Comparison of ENCODE assay signal across 1 cellular context in the genomic region with DNA sequence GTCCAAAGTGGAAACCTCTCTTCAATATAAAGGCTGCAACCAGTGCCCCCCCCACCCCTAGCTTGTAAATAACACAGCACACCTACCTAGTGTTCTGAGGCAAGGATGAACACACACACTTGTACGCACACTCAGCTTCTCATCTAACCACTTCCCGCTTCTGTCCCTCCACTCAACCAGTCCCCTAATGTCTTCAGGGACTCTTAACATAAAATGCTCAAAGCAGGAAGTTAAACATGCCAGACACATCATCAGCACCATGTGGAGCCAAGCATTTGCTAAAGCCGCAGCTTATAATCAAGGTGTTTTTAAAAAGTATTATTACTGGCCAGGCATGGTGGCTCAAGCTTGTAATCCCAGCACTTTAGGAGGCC.
TF ChIP-seq lines count a peak whose summit lies in the region.

No MANE protein-coding gene starts in this region.

TF ChIP-seq in GM23338, 12 proteins besides CTCF, POLR2A, EP300 and RAD21 (continued from another document):
- TF ChIP-seq, protein P1, sequence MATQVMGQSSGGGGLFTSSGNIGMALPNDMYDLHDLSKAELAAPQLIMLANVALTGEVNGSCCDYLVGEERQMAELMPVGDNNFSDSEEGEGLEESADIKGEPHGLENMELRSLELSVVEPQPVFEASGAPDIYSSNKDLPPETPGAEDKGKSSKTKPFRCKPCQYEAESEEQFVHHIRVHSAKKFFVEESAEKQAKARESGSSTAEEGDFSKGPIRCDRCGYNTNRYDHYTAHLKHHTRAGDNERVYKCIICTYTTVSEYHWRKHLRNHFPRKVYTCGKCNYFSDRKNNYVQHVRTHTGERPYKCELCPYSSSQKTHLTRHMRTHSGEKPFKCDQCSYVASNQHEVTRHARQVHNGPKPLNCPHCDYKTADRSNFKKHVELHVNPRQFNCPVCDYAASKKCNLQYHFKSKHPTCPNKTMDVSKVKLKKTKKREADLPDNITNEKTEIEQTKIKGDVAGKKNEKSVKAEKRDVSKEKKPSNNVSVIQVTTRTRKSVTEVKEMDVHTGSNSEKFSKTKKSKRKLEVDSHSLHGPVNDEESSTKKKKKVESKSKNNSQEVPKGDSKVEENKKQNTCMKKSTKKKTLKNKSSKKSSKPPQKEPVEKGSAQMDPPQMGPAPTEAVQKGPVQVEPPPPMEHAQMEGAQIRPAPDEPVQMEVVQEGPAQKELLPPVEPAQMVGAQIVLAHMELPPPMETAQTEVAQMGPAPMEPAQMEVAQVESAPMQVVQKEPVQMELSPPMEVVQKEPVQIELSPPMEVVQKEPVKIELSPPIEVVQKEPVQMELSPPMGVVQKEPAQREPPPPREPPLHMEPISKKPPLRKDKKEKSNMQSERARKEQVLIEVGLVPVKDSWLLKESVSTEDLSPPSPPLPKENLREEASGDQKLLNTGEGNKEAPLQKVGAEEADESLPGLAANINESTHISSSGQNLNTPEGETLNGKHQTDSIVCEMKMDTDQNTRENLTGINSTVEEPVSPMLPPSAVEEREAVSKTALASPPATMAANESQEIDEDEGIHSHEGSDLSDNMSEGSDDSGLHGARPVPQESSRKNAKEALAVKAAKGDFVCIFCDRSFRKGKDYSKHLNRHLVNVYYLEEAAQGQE (IDR thresholded peaks at IDR 0.05; ENCODE audit: unreplicated experiment) = no peak
- TF ChIP-seq ZNF331 (CRISPR knock-in tag; IDR thresholded peaks at IDR 0.05; ENCODE audit: low read depth) (no peak), CREB1 (CRISPR knock-in tag; IDR thresholded peaks at IDR 0.05; ENCODE audit: low read depth) (no peak), EZH2phosphoT487 (IDR thresholded peaks at IDR 0.05; ENCODE audit: unreplicated experiment) (no peak), ZNF114 (CRISPR knock-in tag; IDR thresholded peaks at IDR 0.05) (no peak), NANOG (IDR thresholded peaks at IDR 0.05; ENCODE audit: borderline replicate concordance) (no peak), POLR2AphosphoS5 (IDR thresholded peaks at IDR 0.05; ENCODE audit: low read depth) (no peak), EZH2 (IDR thresholded peaks at IDR 0.05; ENCODE audit: low read depth, unreplicated experiment) (no peak)
- TF ChIP-seq, protein P2, sequence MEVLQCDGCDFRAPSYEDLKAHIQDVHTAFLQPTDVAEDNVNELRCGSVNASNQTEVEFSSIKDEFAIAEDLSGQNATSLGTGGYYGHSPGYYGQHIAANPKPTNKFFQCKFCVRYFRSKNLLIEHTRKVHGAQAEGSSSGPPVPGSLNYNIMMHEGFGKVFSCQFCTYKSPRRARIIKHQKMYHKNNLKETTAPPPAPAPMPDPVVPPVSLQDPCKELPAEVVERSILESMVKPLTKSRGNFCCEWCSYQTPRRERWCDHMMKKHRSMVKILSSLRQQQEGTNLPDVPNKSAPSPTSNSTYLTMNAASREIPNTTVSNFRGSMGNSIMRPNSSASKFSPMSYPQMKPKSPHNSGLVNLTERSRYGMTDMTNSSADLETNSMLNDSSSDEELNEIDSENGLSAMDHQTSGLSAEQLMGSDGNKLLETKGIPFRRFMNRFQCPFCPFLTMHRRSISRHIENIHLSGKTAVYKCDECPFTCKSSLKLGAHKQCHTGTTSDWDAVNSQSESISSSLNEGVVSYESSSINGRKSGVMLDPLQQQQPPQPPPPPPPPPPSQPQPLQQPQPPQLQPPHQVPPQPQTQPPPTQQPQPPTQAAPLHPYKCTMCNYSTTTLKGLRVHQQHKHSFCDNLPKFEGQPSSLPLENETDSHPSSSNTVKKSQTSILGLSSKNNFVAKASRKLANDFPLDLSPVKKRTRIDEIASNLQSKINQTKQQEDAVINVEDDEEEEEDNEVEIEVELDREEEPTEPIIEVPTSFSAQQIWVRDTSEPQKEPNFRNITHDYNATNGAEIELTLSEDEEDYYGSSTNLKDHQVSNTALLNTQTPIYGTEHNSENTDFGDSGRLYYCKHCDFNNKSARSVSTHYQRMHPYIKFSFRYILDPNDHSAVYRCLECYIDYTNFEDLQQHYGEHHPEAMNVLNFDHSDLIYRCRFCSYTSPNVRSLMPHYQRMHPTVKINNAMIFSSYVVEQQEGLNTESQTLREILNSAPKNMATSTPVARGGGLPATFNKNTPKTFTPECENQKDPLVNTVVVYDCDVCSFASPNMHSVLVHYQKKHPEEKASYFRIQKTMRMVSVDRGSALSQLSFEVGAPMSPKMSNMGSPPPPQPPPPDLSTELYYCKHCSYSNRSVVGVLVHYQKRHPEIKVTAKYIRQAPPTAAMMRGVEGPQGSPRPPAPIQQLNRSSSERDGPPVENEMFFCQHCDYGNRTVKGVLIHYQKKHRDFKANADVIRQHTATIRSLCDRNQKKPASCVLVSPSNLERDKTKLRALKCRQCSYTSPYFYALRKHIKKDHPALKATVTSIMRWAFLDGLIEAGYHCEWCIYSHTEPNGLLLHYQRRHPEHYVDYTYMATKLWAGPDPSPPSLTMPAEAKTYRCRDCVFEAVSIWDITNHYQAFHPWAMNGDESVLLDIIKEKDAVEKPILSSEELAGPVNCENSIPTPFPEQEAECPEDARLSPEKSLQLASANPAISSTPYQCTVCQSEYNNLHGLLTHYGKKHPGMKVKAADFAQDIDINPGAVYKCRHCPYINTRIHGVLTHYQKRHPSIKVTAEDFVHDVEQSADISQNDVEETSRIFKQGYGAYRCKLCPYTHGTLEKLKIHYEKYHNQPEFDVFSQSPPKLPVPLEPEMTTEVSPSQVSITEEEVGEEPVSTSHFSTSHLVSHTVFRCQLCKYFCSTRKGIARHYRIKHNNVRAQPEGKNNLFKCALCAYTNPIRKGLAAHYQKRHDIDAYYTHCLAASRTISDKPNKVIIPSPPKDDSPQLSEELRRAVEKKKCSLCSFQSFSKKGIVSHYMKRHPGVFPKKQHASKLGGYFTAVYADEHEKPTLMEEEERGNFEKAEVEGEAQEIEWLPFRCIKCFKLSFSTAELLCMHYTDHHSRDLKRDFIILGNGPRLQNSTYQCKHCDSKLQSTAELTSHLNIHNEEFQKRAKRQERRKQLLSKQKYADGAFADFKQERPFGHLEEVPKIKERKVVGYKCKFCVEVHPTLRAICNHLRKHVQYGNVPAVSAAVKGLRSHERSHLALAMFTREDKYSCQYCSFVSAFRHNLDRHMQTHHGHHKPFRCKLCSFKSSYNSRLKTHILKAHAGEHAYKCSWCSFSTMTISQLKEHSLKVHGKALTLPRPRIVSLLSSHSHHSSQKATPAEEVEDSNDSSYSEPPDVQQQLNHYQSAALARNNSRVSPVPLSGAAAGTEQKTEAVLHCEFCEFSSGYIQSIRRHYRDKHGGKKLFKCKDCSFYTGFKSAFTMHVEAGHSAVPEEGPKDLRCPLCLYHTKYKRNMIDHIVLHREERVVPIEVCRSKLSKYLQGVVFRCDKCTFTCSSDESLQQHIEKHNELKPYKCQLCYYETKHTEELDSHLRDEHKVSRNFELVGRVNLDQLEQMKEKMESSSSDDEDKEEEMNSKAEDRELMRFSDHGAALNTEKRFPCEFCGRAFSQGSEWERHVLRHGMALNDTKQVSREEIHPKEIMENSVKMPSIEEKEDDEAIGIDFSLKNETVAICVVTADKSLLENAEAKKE (CRISPR knock-in tag; IDR thresholded peaks at IDR 0.05) = no peak
